9 cellular contexts compared by ENCODE assay signal in the genomic region with DNA sequence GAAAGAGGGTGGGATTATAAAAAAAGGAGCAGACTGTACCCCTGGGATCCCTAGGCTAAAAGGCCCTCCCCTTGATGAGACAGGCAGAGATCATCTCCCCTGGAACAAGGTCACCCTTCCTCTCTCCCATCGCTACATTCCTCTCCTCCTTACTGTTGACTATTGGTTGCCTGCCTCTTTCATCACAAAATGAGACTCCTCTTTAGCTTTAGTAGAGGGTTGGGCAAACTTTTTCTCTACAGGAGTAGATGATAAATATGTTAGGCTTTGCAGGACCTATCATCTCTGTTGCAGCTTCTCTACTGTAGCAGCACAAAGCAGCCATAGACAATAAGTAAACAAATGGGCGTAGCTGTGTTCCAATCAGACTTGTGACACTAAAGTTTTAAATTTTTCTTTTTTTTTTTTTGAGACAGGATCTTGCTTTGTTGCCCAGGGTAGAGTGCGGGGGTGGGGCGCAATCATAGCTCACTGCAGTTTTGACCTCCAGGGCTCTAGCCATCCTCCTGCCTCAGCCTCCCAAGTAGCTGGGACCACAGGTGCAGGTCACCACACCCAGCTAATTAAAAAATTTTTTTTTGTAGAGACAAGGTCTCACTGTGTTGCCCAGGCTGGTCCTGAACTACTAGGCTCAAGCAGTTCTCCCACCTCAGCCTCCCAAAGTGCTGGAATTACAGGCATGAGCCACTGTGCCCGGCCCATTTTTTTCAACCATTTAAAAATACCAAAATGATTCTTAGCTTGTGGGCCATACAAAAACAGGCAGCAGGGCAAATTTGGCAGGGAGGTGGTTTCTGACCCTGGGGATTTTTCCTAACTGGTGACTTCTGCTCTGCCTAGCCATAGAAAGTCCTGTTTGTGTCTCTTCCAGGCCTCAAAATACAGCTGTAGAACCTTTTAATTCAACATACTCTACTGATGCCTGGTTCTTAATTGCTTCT. TPM values are rescaled to one million over a fixed set of nuclear protein-coding genes. Genes with fewer than 3 reads are reported as not detected.
DNase-seq lines count a peak whose midpoint lies in the region; ATAC-seq, FAIRE-seq and TF ChIP-seq lines count a peak whose summit lies in the region.
"Had no signal": no experiment of that assay in that cellular context is flagged by ENCODE, and none has a peak within 500 bp of the region (broad histone marks: within the 10 kb centered on the region; RNA-seq: fewer than 3 reads in every experiment).

No MANE protein-coding gene starts in this region.

- no peak for ATAC-seq in stimulated activated naive CD8-positive, alpha-beta T cell treated with anti-CD3 and anti-CD28 coated beads, Interleukin-15, Interleukin-2, amounts not matched to agents 100 U/mL and 50 U/mL, for 24 hours

- DNase-seq in stimulated activated naive CD8-positive, alpha-beta T cell treated with anti-CD3 and anti-CD28 coated beads, Interleukin-15, Interleukin-2, amounts not matched to agents 100 U/mL and 50 U/mL, for 24 hours: no peak
- DNase-seq in bronchial epithelial cell (ENCODE audit: low read depth) (peak; percentile 64), NCI-H2171 treated with DMSO at 0.1 percent for 48 hours (lab: John Stamatoyannopoulos, UW) (no peak), H4 (ENCODE audit: low spot score) (no peak), hypothalamus (lab: John Stamatoyannopoulos, UW) (no peak)
- DNase-seq in activated effector memory CD4-positive, alpha-beta T cell treated with Interleukin-2 at 50 U/mL for 16 hours: no peak

- H3K27ac Mint-ChIP-seq in stimulated activated naive CD8-positive, alpha-beta T cell treated with anti-CD3 and anti-CD28 coated beads, Interleukin-15, Interleukin-2, amounts not matched to agents 100 ng/mL and 50 ng/mL, for 24 hours: peak overlapping the region; percentile 100

- no peaks in the 10 kb centered on the region for H3K36me3 ChIP-seq in bronchial epithelial cell (ENCODE audit: control insufficient read depth, insufficient read depth, low read length)
- no peaks in the 10 kb centered on the region for H3K36me3 ChIP-seq in mucosa of rectum (ENCODE audit: control insufficient read depth in 2 of 2, insufficient read depth in 2 of 2, low read length in 2 of 2)

- H3K9ac ChIP-seq in mucosa of rectum (ENCODE audit: low read depth in 1 of 2, low read length in 2 of 2): peak overlapping the region; percentile 80 to 87

- no peak for FAIRE-seq in bronchial epithelial cell (lab: Jason Lieb, UNC)

- peaks cover 5% of the 10 kb centered on the region for H3K36me3 Mint-ChIP-seq in stimulated activated naive CD8-positive, alpha-beta T cell treated with anti-CD3 and anti-CD28 coated beads, Interleukin-15, Interleukin-2, amounts not matched to agents 100 ng/mL and 50 ng/mL, for 24 hours (ENCODE audit: low read depth)

- no peaks in the 10 kb centered on the region for H3K9me3 Mint-ChIP-seq in stimulated activated naive CD8-positive, alpha-beta T cell treated with anti-CD3 and anti-CD28 coated beads, Interleukin-15, Interleukin-2, amounts not matched to agents 100 ng/mL and 50 ng/mL, for 24 hours

- peaks cover 79 to 82% of the 10 kb centered on the region in 2 donors for H3K4me1 ChIP-seq in mucosa of rectum (ENCODE audit: control insufficient read depth in 2 of 2, insufficient read depth in 2 of 2, low read length in 2 of 2)

- peak overlapping the region; percentile 97 to 100 for H3K27ac ChIP-seq in mucosa of rectum (ENCODE audit: low read depth in 2 of 2, low read length in 2 of 2)

- no peaks in the 10 kb centered on the region for H3K27me3 ChIP-seq in bronchial epithelial cell (ENCODE audit: control insufficient read depth, insufficient read depth, low read length)
- H3K27me3 ChIP-seq in mucosa of rectum (ENCODE audit: control insufficient read depth in 2 of 2, insufficient read depth in 2 of 2, low read length in 2 of 2): no peaks in the 10 kb centered on the region

- H3K9me3 ChIP-seq in mucosa of rectum (ENCODE audit: control insufficient read depth in 2 of 2, low read length in 2 of 2): no peaks in the 10 kb centered on the region

- H3K4me1 Mint-ChIP-seq in stimulated activated naive CD8-positive, alpha-beta T cell treated with anti-CD3 and anti-CD28 coated beads, Interleukin-15, Interleukin-2, amounts not matched to agents 100 ng/mL and 50 ng/mL, for 24 hours (ENCODE audit: low read depth): peaks cover 90% of the 10 kb centered on the region

- H3K4me3 Mint-ChIP-seq in stimulated activated naive CD8-positive, alpha-beta T cell treated with anti-CD3 and anti-CD28 coated beads, Interleukin-15, Interleukin-2, amounts not matched to agents 100 ng/mL and 50 ng/mL, for 24 hours: peak overlapping the region; percentile 97

- H3K27me3 Mint-ChIP-seq in stimulated activated naive CD8-positive, alpha-beta T cell treated with anti-CD3 and anti-CD28 coated beads, Interleukin-15, Interleukin-2, amounts not matched to agents 100 ng/mL and 50 ng/mL, for 24 hours: no peaks in the 10 kb centered on the region

- H3K4me3 ChIP-seq in bronchial epithelial cell (ENCODE audit: low read depth, low read length) (no peak overlapping the region), mucosa of rectum (ENCODE audit: low read length in 2 of 2) (peak overlapping the region; percentile 41 to 78)

- no peak for TF ChIP-seq CTCF in bronchial epithelial cell (IDR thresholded peaks at IDR 0.05; ENCODE audit: insufficient read depth, low read length, severe bottlenecking)

RNA-seq across cellular contexts. Expression of gene MCL1, which starts 15.1 kb away (rescaled TPM):
- 247 and 280 TPM in 2 replicates for total RNA-seq in bronchial epithelial cell
- total RNA-seq in H4 (2014; rRNA removed; shearing (Covaris generic)): 95.2 and 98.6 TPM in 2 replicates

RNA-seq across cellular contexts. Expression of gene ADAMTSL4, which starts 15.1 kb away (rescaled TPM):
- 1.2 and 1.6 TPM in 2 replicates for total RNA-seq in bronchial epithelial cell
- 0.80 and 1.1 TPM in 2 replicates for total RNA-seq in H4 (2014; rRNA removed; shearing (Covaris generic))

RNA-seq across cellular contexts. Expression of gene FALEC, which starts 48.8 kb away (rescaled TPM):
- not detected in 2 replicates for total RNA-seq in bronchial epithelial cell
- total RNA-seq in H4 (2014; rRNA removed; shearing (Covaris generic)): not detected in 2 replicates
- total RNA-seq: NCI-H460 had no signal

RNA-seq across cellular contexts. Expression of gene ECM1, which starts 56.4 kb away (rescaled TPM):
- 5.5 and 5.8 TPM in 2 replicates for total RNA-seq in bronchial epithelial cell
- total RNA-seq in H4 (2014; rRNA removed; shearing (Covaris generic)): 27.5 and 28.6 TPM in 2 replicates
